8 cellular contexts compared by ENCODE assay signal in the genomic region with DNA sequence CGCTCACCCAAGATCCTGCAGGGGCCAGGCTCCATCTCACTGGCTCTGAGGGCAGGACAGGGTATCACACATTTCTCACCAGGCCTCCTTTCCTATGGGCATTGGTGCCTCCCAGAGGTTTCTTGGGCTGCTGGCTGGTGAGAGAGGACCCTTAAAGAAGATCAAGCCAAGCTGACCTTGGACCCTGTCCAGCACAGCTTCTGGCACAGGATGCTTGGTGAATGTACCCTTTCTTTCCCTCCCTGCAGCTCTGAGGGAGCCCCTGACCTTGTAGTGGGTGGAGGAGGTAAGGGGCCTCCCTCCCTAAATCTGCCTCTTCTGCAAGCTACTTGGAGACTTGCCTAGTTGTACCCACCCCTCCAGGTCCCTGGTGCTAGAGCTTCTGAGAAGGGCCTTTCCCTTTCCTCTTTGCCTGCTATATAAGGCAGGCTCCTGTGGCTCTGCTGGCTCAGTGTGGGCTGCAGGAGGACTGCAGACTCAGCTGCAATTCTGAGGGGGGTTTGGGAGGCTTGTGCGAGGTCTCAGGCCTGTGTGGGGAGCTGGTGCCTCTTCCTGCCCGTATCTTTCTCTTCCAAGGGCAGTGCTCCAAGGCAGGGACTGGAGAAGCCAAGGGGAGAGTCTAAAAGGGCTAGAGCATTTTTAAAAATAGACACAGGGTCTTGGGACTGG. TPM values are rescaled to one million over a fixed set of nuclear protein-coding genes. Genes with fewer than 3 reads are reported as not detected.
DNase-seq lines count a peak whose midpoint lies in the region; ATAC-seq and TF ChIP-seq lines count a peak whose summit lies in the region.

No MANE protein-coding gene starts in this region.

- peaks cover 49% of the 10 kb centered on the region for H3K4me1 Mint-ChIP-seq in CD4-positive, alpha-beta T cell (ENCODE audit: low read depth)
- H3K4me1 Mint-ChIP-seq in osteocyte (ENCODE audit: unreplicated experiment): peaks cover 63% of the 10 kb centered on the region

- no peaks in the 10 kb centered on the region for H3K9me3 Mint-ChIP-seq in CD4-positive, alpha-beta T cell
- no peaks in the 10 kb centered on the region for H3K9me3 Mint-ChIP-seq in osteocyte (ENCODE audit: unreplicated experiment)

- no peaks in the 10 kb centered on the region for H3K27me3 Mint-ChIP-seq in CD4-positive, alpha-beta T cell
- no peaks in the 10 kb centered on the region for H3K27me3 Mint-ChIP-seq in osteocyte (ENCODE audit: unreplicated experiment)

- no peaks in the 10 kb centered on the region for H3K9me3 ChIP-seq in CD4-positive, alpha-beta T cell (ENCODE audit: control insufficient read depth, low read length)

- CTCF ChIA-PET in CD4-positive, alpha-beta T cell (lab: Charles Lee): no interaction called here

- peak overlapping the region; percentile 18 for H3K27ac ChIP-seq in CD4-positive, alpha-beta T cell (ENCODE audit: low read depth, low read length)
- H3K27ac ChIP-seq in epithelial cell of prostate: peak overlapping the region; percentile 13

- POLR2A ChIA-PET in CD4-positive, alpha-beta T cell (lab: Charles Lee): interaction anchor here (1.4 to 2.0 kb wide), 2 partner anchors 9 to 14 kb away, joined by 4 to 7 read pairs; no protein-coding TSS in a partner anchor

- TF ChIP-seq CTCF in CD4-positive, alpha-beta T cell (IDR thresholded peaks at IDR 0.05): no peak
- no peak for TF ChIP-seq CTCF in osteocyte (IDR thresholded peaks at IDR 0.05)

- no peaks in the 10 kb centered on the region for H3K27me3 ChIP-seq in CD4-positive, alpha-beta T cell (ENCODE audit: control insufficient read depth, insufficient read depth, low read length)

- peaks cover 6% of the 10 kb centered on the region for H3K36me3 Mint-ChIP-seq in CD4-positive, alpha-beta T cell (ENCODE audit: low read depth)
- H3K36me3 Mint-ChIP-seq in osteocyte (ENCODE audit: unreplicated experiment): no peaks in the 10 kb centered on the region

- peak overlapping the region; percentile 2 for H3K4me3 Mint-ChIP-seq in CD4-positive, alpha-beta T cell
- H3K4me3 Mint-ChIP-seq in osteocyte (ENCODE audit: unreplicated experiment): no peak overlapping the region

- intact Hi-C loops in CD4-positive, alpha-beta T cell (cut with DNase I, micrococcal nuclease): no loop called here

- H3K27ac Mint-ChIP-seq in CD4-positive, alpha-beta T cell: peak overlapping the region; percentile 84
- peak overlapping the region; percentile 81 for H3K27ac Mint-ChIP-seq in osteocyte (ENCODE audit: unreplicated experiment)

- peak; percentile 43 for ATAC-seq in CD4-positive, alpha-beta T cell (ENCODE audit: poor library complexity)
- ATAC-seq in GM18867 (IDR thresholded peaks at IDR 0.05; ENCODE audit: unreplicated experiment) (no peak), HG03354 (IDR thresholded peaks at IDR 0.05; ENCODE audit: poor library complexity, severe bottlenecking, unreplicated experiment) (no peak)

- no peak for DNase-seq in CD4-positive, alpha-beta T cell
- peak; percentile 42 for DNase-seq in RPMI7951 (ENCODE audit: low read depth)
- no peak for DNase-seq in epithelial cell of prostate (ENCODE audit: low read depth, low spot score)
- DNase-seq in osteocyte (ENCODE audit: extremely low spot score, unreplicated experiment): no peak
- no peak for DNase-seq in NCI-H1105 treated with DMSO at 0.1 percent for 48 hours (lab: John Stamatoyannopoulos, UW)
- no peak for DNase-seq in ecto neural progenitor cell (ENCODE audit: low spot score)

RNA-seq across cellular contexts. Expression of gene TRIM8, which starts 11.8 kb away (rescaled TPM):
- 10 to 100 TPM; 80.9 to 81.6 TPM for total RNA-seq in CD4-positive, alpha-beta T cell
- total RNA-seq in RPMI7951 (2014; rRNA removed; shearing (Covaris generic)): 39.3 and 52.8 TPM in 2 replicates
- total RNA-seq in osteocyte: 63.9 and 66.8 TPM in 2 replicates
